In genomic region chr2:89840781-89841475, GRCh38 we compare ENCODE assay signal across 8 cellular contexts.
DNase-seq lines count a peak whose midpoint lies in the region; ATAC-seq and TF ChIP-seq lines count a peak whose summit lies in the region.
"Not testable (repeated sequence)": the region's sequence is repeated elsewhere in the genome, so short reads cannot be mapped to it uniquely, and the experiment has no call there.

No MANE protein-coding gene starts in this region.

- not testable (repeated sequence) for H3K9me3 ChIP-seq in gastroesophageal sphincter
- peaks cover 0 to 12% (median 6%) of the 10 kb centered on the region in 4 donors for H3K9me3 ChIP-seq in upper lobe of left lung

- not testable (repeated sequence) for H3K36me3 ChIP-seq in gastroesophageal sphincter, upper lobe of left lung

- not testable (repeated sequence) for TF ChIP-seq CTCF in gastroesophageal sphincter (IDR thresholded peaks at IDR 0.05); omental fat pad (IDR thresholded peaks at IDR 0.05); upper lobe of left lung (IDR thresholded peaks at IDR 0.05)

- TF ChIP-seq EP300 in gastroesophageal sphincter (IDR thresholded peaks at IDR 0.05); upper lobe of left lung (IDR thresholded peaks at IDR 0.05): not testable (repeated sequence)

- peaks cover 24% of the 10 kb centered on the region for H3K9me3 Mint-ChIP-seq in activated naive CD8-positive, alpha-beta T cell treated with anti-CD3 and anti-CD28 coated beads, Interleukin-2, amount 50 U/mL, for 24 hours

- peaks cover 11% of the 10 kb centered on the region for H3K27me3 ChIP-seq in gastroesophageal sphincter
- not testable (repeated sequence) for H3K27me3 ChIP-seq in upper lobe of left lung

- H3K4me3 ChIP-seq in gastroesophageal sphincter, upper lobe of left lung: not testable (repeated sequence)

- peaks cover 23% of the 10 kb centered on the region for H3K36me3 Mint-ChIP-seq in activated naive CD8-positive, alpha-beta T cell treated with anti-CD3 and anti-CD28 coated beads, Interleukin-2, amount 50 U/mL, for 24 hours (ENCODE audit: low read depth)

- not testable (repeated sequence) for TF ChIP-seq POLR2A in gastroesophageal sphincter (IDR thresholded peaks at IDR 0.05); upper lobe of left lung (IDR thresholded peaks at IDR 0.05)

- not testable (repeated sequence) for H3K27ac ChIP-seq in gastroesophageal sphincter, upper lobe of left lung

- 47 to 55% methylated on average over 10 of the region's 10 CpGs for WGBS in gastroesophageal sphincter (ENCODE audit: low coverage in 1 of 2), 2 donors
- 58 to 62% methylated on average over 10 of the region's 10 CpGs for WGBS in upper lobe of left lung, 2 donors

- not testable (repeated sequence) for H3K4me3 Mint-ChIP-seq in activated naive CD8-positive, alpha-beta T cell treated with anti-CD3 and anti-CD28 coated beads, Interleukin-2, amount 50 U/mL, for 24 hours

- ATAC-seq in GM18517 (IDR thresholded peaks at IDR 0.05; ENCODE audit: unreplicated experiment) = peak; percentile 46
- ATAC-seq in GM19467 (IDR thresholded peaks at IDR 0.05; ENCODE audit: unreplicated experiment) = peak; percentile 39
- ATAC-seq in HG03097 (IDR thresholded peaks at IDR 0.05; ENCODE audit: low FRiP score, unreplicated experiment) = peak; percentile 34
- ATAC-seq in activated naive CD8-positive, alpha-beta T cell treated with anti-CD3 and anti-CD28 coated beads, Interleukin-2, amount 50 U/mL, for 24 hours = peak; percentile 38
- ATAC-seq in gastroesophageal sphincter = peak; percentile 60
- ATAC-seq in left lobe of liver = peak; percentile 51
- ATAC-seq in omental fat pad (ENCODE audit: low FRiP score) = peak; percentile 66
- ATAC-seq in upper lobe of left lung (ENCODE audit: low FRiP score in 2 of 2) = peak; percentile 62 to 89

- not testable (repeated sequence) for H3K4me1 Mint-ChIP-seq in activated naive CD8-positive, alpha-beta T cell treated with anti-CD3 and anti-CD28 coated beads, Interleukin-2, amount 50 U/mL, for 24 hours

- not testable (repeated sequence) for H3K4me1 ChIP-seq in gastroesophageal sphincter, upper lobe of left lung

- not testable (repeated sequence) for H3K27ac Mint-ChIP-seq in activated naive CD8-positive, alpha-beta T cell treated with anti-CD3 and anti-CD28 coated beads, Interleukin-2, amount 50 U/mL, for 24 hours

- H3K27me3 Mint-ChIP-seq in activated naive CD8-positive, alpha-beta T cell treated with anti-CD3 and anti-CD28 coated beads, Interleukin-2, amount 50 U/mL, for 24 hours = not testable (repeated sequence)

- not testable (repeated sequence) for DNase-seq in activated naive CD8-positive, alpha-beta T cell treated with anti-CD3 and anti-CD28 coated beads, Interleukin-2, amount 50 U/mL, for 24 hours; left lobe of liver (ENCODE audit: low spot score); omental fat pad (ENCODE audit: low spot score); upper lobe of left lung
